10 cellular contexts compared by ENCODE assay signal in genomic region chr2:20449501-20450200, GRCh38. TPM values are rescaled to one million over a fixed set of nuclear protein-coding genes. Genes with fewer than 3 reads are reported as not detected.
DNase-seq lines count a peak whose midpoint lies in the region; ATAC-seq and TF ChIP-seq lines count a peak whose summit lies in the region.
"Had no signal": no experiment of that assay in that cellular context is flagged by ENCODE, and none has a peak within 500 bp of the region (broad histone marks: within the 10 kb centered on the region; RNA-seq: fewer than 3 reads in every experiment).

No MANE protein-coding gene starts in this region.

- H3K36me3 ChIP-seq in HCT116 (ENCODE audit: control insufficient read depth in 1 of 2, insufficient read depth in 2 of 2, low read length in 2 of 2) (peaks cover 2 to 6% of the 10 kb centered on the region in 2 experiments; a peak in 1 of 4 replicates), skeletal muscle tissue (ENCODE audit: control insufficient read depth in 3 of 3, insufficient read depth in 3 of 3, low read length in 3 of 3) (peaks cover 4 to 13% (median 13%) of the 10 kb centered on the region in 3 donors)

- BruUV-seq in HCT116 (replicated peaks; lab: Mats Ljungman, UMichigan), result no TSS peak

- H3K9ac ChIP-seq in HCT116 (ENCODE audit: low read length) (no peak overlapping the region), skeletal muscle tissue (ENCODE audit: low read depth in 1 of 3, low read length in 3 of 3) (peak overlapping the region; percentile 5 to 73 (median 72))

- H3K9me2 ChIP-seq in HCT116 (ENCODE audit: insufficient read depth), result no peaks in the 10 kb centered on the region

- POLR2A ChIA-PET in HCT116 (lab: Charles Lee), result interaction anchor here (0.7 to 5.1 kb wide), 13 partner anchors 8 to 201 kb away, joined by 3 to 76 read pairs (median 6); partner anchors contain the start of gene HS1BP3

- H3K27me3 Mint-ChIP-seq in effector memory CD8-positive, alpha-beta T cell, result peaks cover 7 to 32% of the 10 kb centered on the region in 2 donors

- CTCF ChIA-PET in HCT116 (lab: Charles Lee), result interaction anchor here (0.7 to 2.4 kb wide), 7 partner anchors 8 to 212 kb away, joined by 3 to 10 read pairs (median 5); no protein-coding TSS in a partner anchor

- peaks cover 19% of the 10 kb centered on the region for H3K36me3 Mint-ChIP-seq in effector memory CD8-positive, alpha-beta T cell (ENCODE audit: insufficient read depth)

- H3K27ac ChIP-seq in HCT116 (ENCODE audit: low read depth, low read length) (no peak overlapping the region), adipose tissue (ENCODE audit: low read depth, low read length) (peak overlapping the region; percentile 88), skeletal muscle tissue (ENCODE audit: low read depth, low read length) (peak overlapping the region; percentile 37)

- H3K4me1 Mint-ChIP-seq in effector memory CD8-positive, alpha-beta T cell (ENCODE audit: low read depth in 2 of 2), result peaks cover 4 to 6% of the 10 kb centered on the region in 2 donors

- H3K79me2 ChIP-seq in HCT116 (ENCODE audit: insufficient read depth, low read length), result peaks cover 20% of the 10 kb centered on the region

- H3K4me2 ChIP-seq in HCT116 (ENCODE audit: low read length), result 0 out of 2 replicates have a peak overlapping the region, but pooled peaks have one; percentile 3

- H3K4me3 Mint-ChIP-seq in effector memory CD8-positive, alpha-beta T cell, result peak overlapping the region in 1 of 2 donors; percentile 25

- no peak overlapping the region for H3K4me3 ChIP-seq in HCT116 (replicated peaks in 1 of 2; ENCODE audit: low read depth in 1 of 2, low read length in 2 of 2)
- H3K4me3 ChIP-seq in skeletal muscle tissue (ENCODE audit: low read length in 3 of 3), result peak overlapping the region; percentile 93 to 99 (median 95)

- ATAC-seq in HCT116 (no peak), GM18498 (IDR thresholded peaks at IDR 0.05; ENCODE audit: unreplicated experiment) (no peak)
- ATAC-seq in effector memory CD8-positive, alpha-beta T cell (replicated peaks), result no peak

- no peaks in the 10 kb centered on the region for H3K9me3 Mint-ChIP-seq in effector memory CD8-positive, alpha-beta T cell

- H2AFZ ChIP-seq in HCT116 (ENCODE audit: low read depth, low read length, poor library complexity, severe bottlenecking), result no peak overlapping the region

- H3K9me3 ChIP-seq in HCT116 (ENCODE audit: control insufficient read depth in 1 of 2, insufficient read depth in 1 of 2, low read depth in 1 of 2, low read length in 2 of 2), result no peaks in the 10 kb centered on the region
- no peaks in the 10 kb centered on the region for H3K9me3 ChIP-seq in skeletal muscle tissue (ENCODE audit: control insufficient read depth in 3 of 3, low read length in 3 of 3)

- H3K27me3 ChIP-seq in HCT116 (ENCODE audit: insufficient read depth, low read length) (no peaks in the 10 kb centered on the region), skeletal muscle tissue (ENCODE audit: control insufficient read depth in 3 of 3, insufficient read depth in 3 of 3, low read length in 3 of 3) (no peaks in the 10 kb centered on the region)

- no peak for DNase-seq in HCT116 (ENCODE audit: low read depth, low spot score)
- peak; percentile 42 for DNase-seq in iris pigment epithelial cell (ENCODE audit: low read depth)
- no peak for DNase-seq in stimulated activated naive CD4-positive, alpha-beta T cell treated with Interleukin-2 at 50 U/mL for 16 hours (lab: John Stamatoyannopoulos, UW)
- DNase-seq in effector memory CD8-positive, alpha-beta T cell, result no peak
- no peak for DNase-seq in GF-D8 (lab: John Stamatoyannopoulos, UW)
- DNase-seq: activated naive CD4-positive, alpha-beta T cell treated with Interleukin-2 at 50 U/mL for 16 hours; stimulated activated CD4-positive, alpha-beta T cell treated with anti-CD3 and anti-CD28 coated beads, Interleukin-1b, Interleukin-23, amount 100 ng/mL, for 48 hours had no signal

- intact Hi-C loops in HCT116 (cut with micrococcal nuclease), result no loop called here

- RAD21 ChIA-PET in HCT116 (lab: Charles Lee; ENCODE audit: low non-redundant PET in 1 of 2, low total read pairs in 2 of 2, uncharacterized antibody in 2 of 2, unreplicated experiment in 2 of 2), result no interaction called here

- 37 to 63% (median 41%) methylated on average over 7 of the region's 7 CpGs for whole genome bisulfite sequencing in adipose tissue, 3 donors

- no peak for TF ChIP-seq CTCF in HCT116 (IDR thresholded peaks at IDR 0.05 in 2 of 3, conservative IDR thresholded peaks at IDR 0.05 in 1 of 3; ENCODE audit: borderline replicate concordance in 1 of 3, insufficient read depth in 1 of 3, low read depth in 2 of 3, low read length in 2 of 3)

- H4K20me1 ChIP-seq in HCT116 (ENCODE audit: insufficient read depth), result no peaks in the 10 kb centered on the region

- TF ChIP-seq RAD21 in HCT116 (IDR thresholded peaks at IDR 0.05; ENCODE audit: low read depth), result peak; percentile 8; the same call in 1 of the 2 replicates

- H3K27ac Mint-ChIP-seq in effector memory CD8-positive, alpha-beta T cell, result no peak overlapping the region

- peaks cover 28 to 40% of the 10 kb centered on the region in 2 experiments for H3K4me1 ChIP-seq in HCT116 (ENCODE audit: control insufficient read depth in 1 of 2, insufficient read depth in 2 of 2, low read length in 2 of 2)
- peaks cover 29 to 32% (median 30%) of the 10 kb centered on the region in 3 donors for H3K4me1 ChIP-seq in skeletal muscle tissue (ENCODE audit: control insufficient read depth in 3 of 3, insufficient read depth in 3 of 3, low read length in 3 of 3)

- peak; percentile 44 for TF ChIP-seq POLR2A in HCT116 (IDR thresholded peaks at IDR 0.05; ENCODE audit: borderline replicate concordance, extremely low read depth, insufficient read depth, insufficient read length)

TF ChIP-seq in HCT116, 20 proteins besides CTCF, POLR2A, EP300 and RAD21:
- TF ChIP-seq POLR2AphosphoS5 (IDR thresholded peaks at IDR 0.05; ENCODE audit: low read depth, low read length), result peak; percentile 43
- 0 out of 2 replicates have a peak, but pooled peaks have one; percentile 3 for TF ChIP-seq CEBPB (IDR thresholded peaks at IDR 0.05; ENCODE audit: low read depth)
- TF ChIP-seq JUND (IDR thresholded peaks at IDR 0.05), result peak; percentile 30; the same call in 1 of the 2 replicates
- TF ChIP-seq ZNF274 (IDR thresholded peaks at IDR 0.05; ENCODE audit: low read depth, low read length), result no peak

RNA-seq across cellular contexts. Expression of gene RHOB, which starts 2.8 kb away (rescaled TPM):
- total RNA-seq in HCT116 (2021; ENCODE audit: unreplicated experiment) (72.9 TPM), skeletal muscle tissue (146 TPM)
- polyA plus RNA-seq in HCT116 (2012), result 51.9 and 60.4 TPM in 2 replicates
- polyA plus RNA-seq in adipose tissue, result 100 to 1,000 TPM; 155 to 963 (median 704) TPM

Comparison
In these comparisons a context has a peak if more than half of its experiments do, and no peak if none do; other contexts are left out.
1. H3K4me3 ChIP-seq: peak in skeletal muscle tissue (3 of 3); none in HCT116 (0 of 2).